Comparison of ENCODE assay signal across 9 cellular contexts in genomic region chr10:56003555-56003954, GRCh38.
"Had no signal": no experiment of that assay in that cellular context is flagged by ENCODE, and none has a peak within 500 bp of the region (broad histone marks: within the 10 kb centered on the region; RNA-seq: fewer than 3 reads in every experiment).

No MANE protein-coding gene starts in this region.

- ATAC-seq: GM23338, HCT116 had no signal

- H2AFZ ChIP-seq: GM23248, GM23338 had no signal

- H3K9ac ChIP-seq: GM23248 had no signal

- H3K4me1 ChIP-seq: HAP-1 had no signal

- H3K4me3 ChIP-seq: GM23248, GM23338, HAP-1 had no signal

- H3K27ac ChIP-seq: GM23248 had no signal

- DNase-seq: GM23248, GOT3, H7, H9, HCEC 1CT, HFFc6 had no signal

- H3K9me3 ChIP-seq: HAP-1 had no signal

- H3K4me2 ChIP-seq: GM23338 had no signal

- H3K36me3 ChIP-seq: HAP-1 had no signal
